Comparison of ENCODE assay signal across 15 cellular contexts in the genomic region with DNA sequence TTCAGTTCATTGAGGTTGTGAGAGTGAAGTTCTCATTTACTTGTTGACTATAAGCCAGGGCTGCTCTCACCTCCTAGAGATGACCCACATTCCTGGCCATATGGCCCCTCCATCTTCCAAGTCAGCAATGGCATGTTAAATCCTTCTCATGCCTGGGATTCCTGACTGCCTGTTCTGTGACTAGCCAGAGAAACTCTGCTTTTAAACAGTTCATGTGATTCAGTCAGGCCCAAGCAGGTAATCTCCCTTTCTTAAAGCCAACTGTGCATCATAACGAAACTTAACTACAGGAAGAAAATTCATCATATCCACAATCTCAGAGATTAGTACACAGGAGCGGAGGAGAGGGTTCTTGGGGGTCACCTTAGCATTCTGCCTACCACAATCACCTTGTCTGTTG. TPM values are rescaled to one million over a fixed set of nuclear protein-coding genes. Genes with fewer than 3 reads are reported as not detected.
A peak's percentile ranks its signal among the peaks of the same experiment; 100 is the strongest.
DNase-seq lines count a peak whose midpoint lies in the region; ATAC-seq and TF ChIP-seq lines count a peak whose summit lies in the region.
"Had no signal": no experiment of that assay in that cellular context is flagged by ENCODE, and none has a peak within 500 bp of the region (broad histone marks: within the 10 kb centered on the region; RNA-seq: fewer than 3 reads in every experiment).

No MANE protein-coding gene starts in this region.

- H3K4me3 ChIP-seq in Caco-2 (ENCODE audit: low read depth, low read length) = no peak overlapping the region
- H3K4me3 ChIP-seq: Peyer's patch had no signal

- H3K4me3 Mint-ChIP-seq in Caco-2 (ENCODE audit: unreplicated experiment) (no peak overlapping the region), T-helper 17 cell (peak overlapping the region; percentile 95)
- H3K4me3 Mint-ChIP-seq: brain had no signal

- DNase-seq in Caco-2 (no peak), T-helper 17 cell (no peak), iris pigment epithelial cell (ENCODE audit: low read depth) (peak; percentile 54), NCI-H2029 (lab: John Stamatoyannopoulos, UW) (no peak), NCI-H510A (lab: John Stamatoyannopoulos, UW) (no peak)
- DNase-seq: effector memory CD4-positive, alpha-beta T cell; GDM1; kidney glomerular epithelial cell; NCI-H1092; Peyer's patch had no signal

- BruUV-seq in Caco-2 (replicated peaks; lab: Mats Ljungman, UMichigan) = no TSS peak

- H3K4me1 Mint-ChIP-seq in Caco-2 (ENCODE audit: low read depth, unreplicated experiment) = peaks cover 45% of the 10 kb centered on the region
- peaks cover 53% of the 10 kb centered on the region for H3K4me1 Mint-ChIP-seq in T-helper 17 cell

- POLR2A ChIA-PET in Caco-2 (lab: Charles Lee) = no interaction called here

- CTCF ChIA-PET in Caco-2 (lab: Charles Lee) = no interaction called here

- TF ChIP-seq POLR2A in GM18505 (IDR thresholded peaks at IDR 0.05; ENCODE audit: borderline replicate concordance, extremely low read depth, insufficient read depth, insufficient read length) = no peak

- H3K9me3 Mint-ChIP-seq in Caco-2 (ENCODE audit: unreplicated experiment) = peaks cover 28% of the 10 kb centered on the region

- intact Hi-C loops in Caco-2 (cut with micrococcal nuclease; ENCODE audit: unreplicated experiment) = no loop called here

- H3K27me3 ChIP-seq in Caco-2 (replicated peaks; ENCODE audit: control insufficient read depth, insufficient read depth, low read length) = no peaks in the 10 kb centered on the region
- H3K27me3 ChIP-seq: Peyer's patch had no signal

- peaks cover 22% of the 10 kb centered on the region for H3K36me3 ChIP-seq in Caco-2 (ENCODE audit: control insufficient read depth, insufficient read depth, low read length)

- H3K27me3 Mint-ChIP-seq in Caco-2 (ENCODE audit: insufficient read depth, unreplicated experiment) (no peaks in the 10 kb centered on the region), T-helper 17 cell (no peaks in the 10 kb centered on the region)
- H3K27me3 Mint-ChIP-seq: brain had no signal

- ATAC-seq in GM21529 (IDR thresholded peaks at IDR 0.05; ENCODE audit: unreplicated experiment) = peak; percentile 34
- no peak for ATAC-seq in T-helper 17 cell
- no peak for ATAC-seq in GM18505 (IDR thresholded peaks at IDR 0.05; ENCODE audit: unreplicated experiment)
- no peak for ATAC-seq in GM21367 (IDR thresholded peaks at IDR 0.05; ENCODE audit: unreplicated experiment)
- ATAC-seq: sciatic nerve had no signal

- H3K27ac Mint-ChIP-seq in Caco-2 (ENCODE audit: unreplicated experiment) (peak overlapping the region; percentile 2), T-helper 17 cell (peak overlapping the region; percentile 99)
- H3K27ac Mint-ChIP-seq: brain had no signal

- TF ChIP-seq CTCF in Caco-2 (IDR thresholded peaks at IDR 0.05; ENCODE audit: insufficient read depth in 1 of 2, low read depth in 1 of 2, low read length in 1 of 2, severe bottlenecking in 1 of 2, unreplicated experiment in 1 of 2) = no peak

- H3K9me3 ChIP-seq in Caco-2 (peaks cover 8% of the 10 kb centered on the region), T-helper 17 cell (ENCODE audit: control insufficient read depth, low read length, poor library complexity, severe bottlenecking) (no peaks in the 10 kb centered on the region)

- peaks cover 28% of the 10 kb centered on the region for H3K4me1 ChIP-seq in Caco-2

- H3K36me3 Mint-ChIP-seq in Caco-2 (ENCODE audit: insufficient read depth, unreplicated experiment) = peaks cover 71% of the 10 kb centered on the region
- peaks cover 3% of the 10 kb centered on the region for H3K36me3 Mint-ChIP-seq in T-helper 17 cell (ENCODE audit: low read depth)
- H3K36me3 Mint-ChIP-seq: brain had no signal

RNA-seq across cellular contexts. Expression of gene DPP4, which starts 11.5 kb away (rescaled TPM):
- total RNA-seq in Caco-2 (2022) = 190 and 199 TPM in 2 replicates
- total RNA-seq in T-helper 17 cell = 10 to 100 TPM; 53.6 to 57.3 TPM
